ENCODE assay signal across 21 cellular contexts in genomic region chr2:130768191-130768855, GRCh38. TPM values are rescaled to one million over a fixed set of nuclear protein-coding genes. Genes with fewer than 3 reads are reported as not detected.
DNase-seq lines count a peak whose midpoint lies in the region; ATAC-seq, FAIRE-seq and TF ChIP-seq lines count a peak whose summit lies in the region.
"Had no signal": no experiment of that assay in that cellular context is flagged by ENCODE, and none has a peak within 500 bp of the region (broad histone marks: within the 10 kb centered on the region; RNA-seq: fewer than 3 reads in every experiment).

No MANE protein-coding gene starts in this region.

- TF ChIP-seq EP300 in SK-N-SH (IDR thresholded peaks at IDR 0.05; ENCODE audit: borderline replicate concordance in 1 of 2, low read depth in 1 of 2, low read length in 1 of 2), result no peak

- no peaks in the 10 kb centered on the region for H3K36me3 Mint-ChIP-seq in T-cell
- H3K36me3 Mint-ChIP-seq: activated CD4-positive, alpha-beta memory T cell treated with anti-CD3 and anti-CD28 coated beads for 36 hours; IgD-negative memory B cell had no signal

- no peak for ATAC-seq in T-cell (replicated peaks in 1 of 4)

- no peaks in the 10 kb centered on the region for H3K9me2 ChIP-seq in SK-N-SH

- no peak overlapping the region for H3K27ac Mint-ChIP-seq in T-cell
- H3K27ac Mint-ChIP-seq: activated CD4-positive, alpha-beta memory T cell treated with anti-CD3 and anti-CD28 coated beads for 36 hours; activated T-helper 1 cell treated with anti-CD3 and anti-CD28 coated beads, Interleukin-12 subunit alpha, Interleukin-12 subunit beta, Interleukin-2, Interleukin-4 antibody, amounts not matched to agents 30 ng/mL and 10 ng/mL and 1 ng/mL, durations not matched to agents 14 hours and 24 hours and 36 hours; IgD-negative memory B cell had no signal

- CTCF ChIA-PET in SK-N-SH (lab: Yijun Ruan, JAX) (interaction anchor here (1.2 to 5.0 kb wide), 2 partner anchors 8 to 29 kb away, joined by 4 to 22 read pairs; no protein-coding TSS in a partner anchor), T-cell (lab: Charles Lee) (no interaction called here)

- no peak overlapping the region for H3K4me2 ChIP-seq in SK-N-SH

- no peak for TF ChIP-seq POLR2A in H54 (IDR thresholded peaks at IDR 0.05; ENCODE audit: low read depth, low read length)

- WGBS in SK-N-SH (ENCODE audit: low lambda C conversion rate), result 73% methylated on average over 3 of the region's 17 CpGs

- H3K4me1 Mint-ChIP-seq in T-cell, result no peaks in the 10 kb centered on the region
- H3K4me1 Mint-ChIP-seq: IgD-negative memory B cell had no signal

- H3F3A ChIP-seq in SK-N-SH (replicated peaks; ENCODE audit: insufficient read depth), result no peaks in the 10 kb centered on the region

- H3K9me3 Mint-ChIP-seq in T-cell, result peaks cover 0 to 7% (median 0%) of the 10 kb centered on the region in 3 donors
- H3K9me3 Mint-ChIP-seq: activated CD4-positive, alpha-beta memory T cell treated with anti-CD3 and anti-CD28 coated beads for 36 hours; IgD-negative memory B cell had no signal

- H3K4me3 Mint-ChIP-seq in T-cell, result no peak overlapping the region
- H3K4me3 Mint-ChIP-seq: activated CD4-positive, alpha-beta memory T cell treated with anti-CD3 and anti-CD28 coated beads for 36 hours; activated T-helper 1 cell treated with anti-CD3 and anti-CD28 coated beads, Interleukin-12 subunit alpha, Interleukin-12 subunit beta, Interleukin-2, Interleukin-4 antibody, amounts not matched to agents 30 ng/mL and 10 ng/mL and 1 ng/mL, durations not matched to agents 14 hours and 24 hours and 36 hours; IgD-negative memory B cell had no signal

- FAIRE-seq in H54 (lab: Jason Lieb, UNC) (no peak), GM19239 (lab: Jason Lieb, UNC) (no peak)
- FAIRE-seq: endothelial cell of umbilical vein, frontal cortex had no signal

- 0 out of 2 replicates have a peak, but pooled peaks have one; percentile 16 for TF ChIP-seq CTCF in SK-N-SH (IDR thresholded peaks at IDR 0.05)

- H3K27me3 ChIP-seq in SK-N-SH (ENCODE audit: insufficient read depth), result no peaks in the 10 kb centered on the region
- H3K27me3 ChIP-seq: SJSA1 had no signal

- H2AFZ ChIP-seq in SK-N-SH (ENCODE audit: low read depth), result no peak overlapping the region

- peaks cover 14 to 20% of the 10 kb centered on the region in 2 donors for H3K27me3 Mint-ChIP-seq in T-cell

- H3K79me2 ChIP-seq in SK-N-SH (ENCODE audit: insufficient read depth), result no peaks in the 10 kb centered on the region

- POLR2A ChIA-PET in SK-N-SH (lab: Yijun Ruan, JAX), result no interaction called here
- POLR2A ChIA-PET in T-cell (lab: Charles Lee), result no interaction called here

- H3K27ac ChIP-seq in SK-N-SH (ENCODE audit: low read depth in 2 of 2, low read length in 1 of 2), result no peak overlapping the region
- H3K27ac ChIP-seq: SJSA1, thoracic aorta had no signal

- peaks cover 0 to 14% of the 10 kb centered on the region in 2 experiments; a peak in 1 of 4 replicates for H3K4me1 ChIP-seq in SK-N-SH (ENCODE audit: control insufficient read depth in 1 of 2, insufficient read depth in 2 of 2, low read depth in 1 of 2, low read length in 1 of 2)
- H3K4me1 ChIP-seq: SJSA1 had no signal

- H3K4me3 ChIP-seq in SK-N-SH (ENCODE audit: low read depth in 2 of 2, low read length in 1 of 2), result no peak overlapping the region
- H3K4me3 ChIP-seq: SJSA1, thoracic aorta had no signal

- no peaks in the 10 kb centered on the region for H3K36me3 ChIP-seq in SK-N-SH (replicated peaks in 1 of 2; ENCODE audit: control insufficient read depth in 1 of 2, insufficient read depth in 2 of 2, low read length in 1 of 2)
- H3K36me3 ChIP-seq: SJSA1, thoracic aorta had no signal

- DNase-seq in ELR (ENCODE audit: low read depth) (peak; percentile 11), H54 (ENCODE audit: insufficient read length, low spot score) (peak; percentile 40), SK-N-SH (peak; percentile 53), mesenteric fat pad (ENCODE audit: low spot score) (peak; percentile 83), GM19240 (ENCODE audit: insufficient read length, low spot score) (no peak), NCI-H146 (lab: John Stamatoyannopoulos, UW) (no peak), T-cell (no peak), GM19239 (ENCODE audit: insufficient read length, low spot score) (no peak)
- DNase-seq: activated CD4-positive, alpha-beta memory T cell treated with anti-CD3 and anti-CD28 coated beads for 36 hours; DMS53; NCI-H1417 treated with DMSO at 0.1 percent for 48 hours; NCI-H446; stimulated activated CD4-positive, alpha-beta T cell treated with anti-CD3 and anti-CD28 coated beads, Interleukin-2, amount 100 ng/mL, for 24 hours had no signal

- H3K9ac ChIP-seq in SK-N-SH, result no peak overlapping the region

- no peaks in the 10 kb centered on the region for H4K20me1 ChIP-seq in SK-N-SH (ENCODE audit: insufficient read depth)

- TF ChIP-seq RAD21 in SK-N-SH (IDR thresholded peaks at IDR 0.05; ENCODE audit: low read length), result no peak

- no peaks in the 10 kb centered on the region for H3K9me3 ChIP-seq in SK-N-SH
- H3K9me3 ChIP-seq: SJSA1, thoracic aorta had no signal

TF ChIP-seq in SK-N-SH, 30 proteins besides CTCF, POLR2A, EP300 and RAD21 (continues in another document):
- TF ChIP-seq ELF1 (IDR thresholded peaks at IDR 0.05) (no peak), NRF1 (IDR thresholded peaks at IDR 0.05; ENCODE audit: low read depth, low read length) (no peak), MEF2A (IDR thresholded peaks at IDR 0.05; ENCODE audit: borderline replicate concordance, low read depth) (no peak), REST (IDR thresholded peaks at IDR 0.05; ENCODE audit: low read depth, low read length) (no peak), NFIC (IDR thresholded peaks at IDR 0.05; ENCODE audit: borderline replicate concordance) (no peak), RCOR1 (IDR thresholded peaks at IDR 0.05; ENCODE audit: low read length) (no peak)
- TF ChIP-seq, protein P1, sequence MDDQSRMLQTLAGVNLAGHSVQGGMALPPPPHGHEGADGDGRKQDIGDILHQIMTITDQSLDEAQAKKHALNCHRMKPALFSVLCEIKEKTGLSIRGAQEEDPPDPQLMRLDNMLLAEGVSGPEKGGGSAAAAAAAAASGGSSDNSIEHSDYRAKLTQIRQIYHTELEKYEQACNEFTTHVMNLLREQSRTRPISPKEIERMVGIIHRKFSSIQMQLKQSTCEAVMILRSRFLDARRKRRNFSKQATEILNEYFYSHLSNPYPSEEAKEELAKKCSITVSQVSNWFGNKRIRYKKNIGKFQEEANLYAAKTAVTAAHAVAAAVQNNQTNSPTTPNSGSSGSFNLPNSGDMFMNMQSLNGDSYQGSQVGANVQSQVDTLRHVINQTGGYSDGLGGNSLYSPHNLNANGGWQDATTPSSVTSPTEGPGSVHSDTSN (IDR thresholded peaks at IDR 0.05), result no peak
- TF ChIP-seq, protein P2, sequence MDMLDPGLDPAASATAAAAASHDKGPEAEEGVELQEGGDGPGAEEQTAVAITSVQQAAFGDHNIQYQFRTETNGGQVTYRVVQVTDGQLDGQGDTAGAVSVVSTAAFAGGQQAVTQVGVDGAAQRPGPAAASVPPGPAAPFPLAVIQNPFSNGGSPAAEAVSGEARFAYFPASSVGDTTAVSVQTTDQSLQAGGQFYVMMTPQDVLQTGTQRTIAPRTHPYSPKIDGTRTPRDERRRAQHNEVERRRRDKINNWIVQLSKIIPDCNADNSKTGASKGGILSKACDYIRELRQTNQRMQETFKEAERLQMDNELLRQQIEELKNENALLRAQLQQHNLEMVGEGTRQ (IDR thresholded peaks at IDR 0.05; ENCODE audit: borderline replicate concordance, low read depth, low read length), result no peak

RNA-seq across cellular contexts. Expression of gene AMER3, which starts 13.0 kb away (rescaled TPM):
- under 0.01 and 0.03 TPM in 2 replicates for polyA plus RNA-seq in SK-N-SH (2012; rRNA removed)
- polyA plus RNA-seq in SK-N-SH (2012; cell fraction: cytosol; rRNA removed), result 0.01 and 0.05 TPM in 2 replicates
- polyA plus RNA-seq in SK-N-SH (2012; cell fraction: nucleus; rRNA removed), result 0.01 TPM in 1 of 2 replicates, not detected in the other
- total RNA-seq in mesenteric fat pad (not detected), T-cell (not detected)
- total RNA-seq: activated CD4-positive, alpha-beta memory T cell treated with anti-CD3 and anti-CD28 coated beads for 36 hours; activated T-helper 1 cell treated with anti-CD3 and anti-CD28 coated beads, Interleukin-12 subunit alpha, Interleukin-12 subunit beta, Interleukin-2, Interleukin-4 antibody, amounts not matched to agents 30 ng/mL and 10 ng/mL and 1 ng/mL, durations not matched to agents 14 hours and 24 hours and 36 hours; endothelial cell of umbilical vein; SJSA1; thoracic aorta had no signal
- polyA plus RNA-seq: BJ, endothelial cell of umbilical vein, IgD-negative memory B cell had no signal

RNA-seq across cellular contexts. Expression of gene GPR148, which starts 39.5 kb away (rescaled TPM):
- not detected in 2 replicates for polyA plus RNA-seq in SK-N-SH (2012; rRNA removed)
- not detected in 2 replicates for polyA plus RNA-seq in SK-N-SH (2012; cell fraction: cytosol; rRNA removed)
- polyA plus RNA-seq in SK-N-SH (2012; cell fraction: nucleus; rRNA removed), result not detected in 2 replicates
- total RNA-seq in mesenteric fat pad (not detected), T-cell (not detected)
- total RNA-seq: activated CD4-positive, alpha-beta memory T cell treated with anti-CD3 and anti-CD28 coated beads for 36 hours; activated T-helper 1 cell treated with anti-CD3 and anti-CD28 coated beads, Interleukin-12 subunit alpha, Interleukin-12 subunit beta, Interleukin-2, Interleukin-4 antibody, amounts not matched to agents 30 ng/mL and 10 ng/mL and 1 ng/mL, durations not matched to agents 14 hours and 24 hours and 36 hours; endothelial cell of umbilical vein; frontal cortex; SJSA1; thoracic aorta had no signal
- polyA plus RNA-seq: BJ, endothelial cell of umbilical vein, IgD-negative memory B cell, neural cell had no signal

Comparison
In these comparisons a context has a peak if more than half of its experiments do, and no peak if none do; other contexts are left out.
1. DNase-seq: peak in ELR (single experiment), H54 (single experiment), SK-N-SH (single experiment) and mesenteric fat pad (single experiment); none in GM19240 (single experiment), NCI-H146 (single experiment), T-cell (0 of 34) and GM19239 (single experiment).